Comparison of ENCODE assay signal across 11 cellular contexts in the genomic region with DNA sequence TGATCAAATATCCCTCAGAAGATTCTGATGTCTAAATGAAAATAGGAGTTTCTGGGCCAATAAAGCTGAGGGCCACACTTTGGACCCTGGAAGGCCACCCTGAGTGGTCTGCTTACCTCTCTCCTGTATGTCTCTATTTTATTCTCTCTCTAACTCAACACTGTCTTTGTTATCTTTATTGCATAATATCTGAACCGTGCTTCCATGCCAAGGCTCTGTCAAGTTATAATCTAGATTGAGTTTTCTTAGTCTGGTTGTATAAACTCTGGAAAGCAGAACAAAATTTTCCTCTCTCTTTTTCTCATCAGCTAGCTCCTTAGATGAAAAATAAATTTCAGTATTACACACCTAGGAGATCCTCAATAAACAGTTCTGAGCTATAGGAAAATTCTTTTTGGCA. TPM values are rescaled to one million over a fixed set of nuclear protein-coding genes. Genes with fewer than 3 reads are reported as not detected.
A peak's percentile ranks its signal among the peaks of the same experiment; 100 is the strongest.
DNase-seq lines count a peak whose midpoint lies in the region; ATAC-seq and TF ChIP-seq lines count a peak whose summit lies in the region.
"Had no signal": no experiment of that assay in that cellular context is flagged by ENCODE, and none has a peak within 500 bp of the region (broad histone marks: within the 10 kb centered on the region; RNA-seq: fewer than 3 reads in every experiment).

No MANE protein-coding gene starts in this region.

- CTCF ChIA-PET in AG04450 (lab: Charles Lee), result no interaction called here

- H3K9me3 ChIP-seq in AG04450 (ENCODE audit: control insufficient read depth, insufficient read depth, low read length), result no peaks in the 10 kb centered on the region
- H3K9me3 ChIP-seq in adrenal gland (replicated peaks in 1 of 3), result no peaks in the 10 kb centered on the region
- no peaks in the 10 kb centered on the region for H3K9me3 ChIP-seq in right cardiac atrium (ENCODE audit: control insufficient read depth, low read length)
- H3K9me3 ChIP-seq: right lobe of liver had no signal

- H3K27ac ChIP-seq in AG04450 (ENCODE audit: low read depth, low read length), result no peak overlapping the region
- H3K27ac ChIP-seq in adrenal gland, result peak overlapping the region in 3 of 5 donors; percentile 19 to 47 (median 40)
- H3K27ac ChIP-seq in right cardiac atrium (ENCODE audit: low read length), result no peak overlapping the region
- peak overlapping the region; percentile 56 for H3K27ac ChIP-seq in rectal smooth muscle tissue (ENCODE audit: low read depth, low read length)

- H3K36me3 ChIP-seq in adrenal gland (replicated peaks in 1 of 2) (no peaks in the 10 kb centered on the region), rectal smooth muscle tissue (ENCODE audit: control insufficient read depth, insufficient read depth, low read length) (no peaks in the 10 kb centered on the region)
- H3K36me3 ChIP-seq: right lobe of liver had no signal

- TF ChIP-seq POLR2A in adrenal gland (IDR thresholded peaks at IDR 0.05), result no peak

- peak overlapping the region; percentile 65 for H3K4me3 ChIP-seq in AG04450 (ENCODE audit: low read depth, low read length)
- no peak overlapping the region for H3K4me3 ChIP-seq in adrenal gland
- H3K4me3 ChIP-seq in right cardiac atrium (ENCODE audit: low read length), result no peak overlapping the region
- H3K4me3 ChIP-seq in rectal smooth muscle tissue (ENCODE audit: low read length), result no peak overlapping the region
- H3K4me3 ChIP-seq: right lobe of liver had no signal

- H3K4me1 ChIP-seq in adrenal gland (replicated peaks in 1 of 2) (peaks cover 0 to 3% of the 10 kb centered on the region in 2 donors), right cardiac atrium (ENCODE audit: control insufficient read depth, insufficient read depth, low read length) (peaks cover 3% of the 10 kb centered on the region), rectal smooth muscle tissue (ENCODE audit: control insufficient read depth, insufficient read depth, low read length) (peaks cover 7% of the 10 kb centered on the region)
- H3K4me1 ChIP-seq: right lobe of liver had no signal

- no peak for TF ChIP-seq CTCF in AG04450 (IDR thresholded peaks at IDR 0.05; ENCODE audit: low read depth, low read length)
- no peak for TF ChIP-seq CTCF in adrenal gland (IDR thresholded peaks at IDR 0.05)

- H3K27me3 ChIP-seq in AG04450 (ENCODE audit: control insufficient read depth, insufficient read depth, low read length) (no peaks in the 10 kb centered on the region), adrenal gland (no peaks in the 10 kb centered on the region), right cardiac atrium (ENCODE audit: control insufficient read depth, insufficient read depth) (no peaks in the 10 kb centered on the region), rectal smooth muscle tissue (ENCODE audit: control insufficient read depth, insufficient read depth, low read length) (no peaks in the 10 kb centered on the region)
- H3K27me3 ChIP-seq: right lobe of liver had no signal

- DNase-seq in AG04450 (ENCODE audit: low read depth, low spot score) (no peak), adrenal gland (peak in 1 of 7 donors; percentile 8), right cardiac atrium (no peak), GF-D8 (lab: John Stamatoyannopoulos, UW) (no peak), MV-4-11 (lab: John Stamatoyannopoulos, UW) (no peak)
- DNase-seq in activated CD4-positive, CD25-positive, alpha-beta regulatory T cell treated with anti-CD3 and anti-CD28 coated beads, Interleukin-2, amount 50 U/mL, for 72 hours, result no peak
- DNase-seq: activated naive CD8-positive, alpha-beta T cell treated with anti-CD3 and anti-CD28 coated beads, Interleukin-2, amount 10 ng/mL, durations not matched to agents 7 days and 5 days; right lobe of liver; RPMI8226 had no signal

- POLR2A ChIA-PET in AG04450 (lab: Yijun Ruan, JAX), result no interaction called here

- ATAC-seq in right cardiac atrium, result peak; percentile 58 to 67
- ATAC-seq in HG02973 (IDR thresholded peaks at IDR 0.05; ENCODE audit: unreplicated experiment), result no peak

- intact Hi-C loops in adrenal gland (cut with DNase I), result no loop called here
- intact Hi-C loops in right cardiac atrium (cut with DNase I), result no loop called here

- peak overlapping the region; percentile 17 for H3K9ac ChIP-seq in rectal smooth muscle tissue (ENCODE audit: low read length)

- WGBS in adrenal gland, 4 donors, result 0 to 5% (median 0%) methylated on average over 1 of the region's 1 CpG
- 1% methylated on average over 1 of the region's 1 CpG for WGBS in right cardiac atrium

RNA-seq across cellular contexts. Expression of gene ACTL6A, which starts 36.2 kb away (rescaled TPM):
- polyA plus RNA-seq in AG04450 (2011; rRNA removed) (55.3 and 67.5 TPM in 2 replicates), adrenal gland (10 to 100 TPM; 49.0 to 57.2 (median 50.7) TPM), right cardiac atrium (24.1 TPM)
- polyA minus RNA-seq in AG04450 (2011; rRNA and poly(A)+ RNA removed), result 25.6 and 36.6 TPM in 2 replicates
- total RNA-seq in adrenal gland (10 to 100 TPM; 28.9 to 62.9 (median 35.1) TPM), right cardiac atrium (10 to 100 TPM; 16.1 to 25.0 (median 19.7) TPM)

Comparison
In these comparisons a context has a peak if more than half of its experiments do, and no peak if none do; other contexts are left out.
1. H3K27ac ChIP-seq: peak in adrenal gland (3 of 5) and rectal smooth muscle tissue (single experiment); none in AG04450 (single experiment) and right cardiac atrium (single experiment).